ENCODE assay signal across 8 cellular contexts in the genomic region with DNA sequence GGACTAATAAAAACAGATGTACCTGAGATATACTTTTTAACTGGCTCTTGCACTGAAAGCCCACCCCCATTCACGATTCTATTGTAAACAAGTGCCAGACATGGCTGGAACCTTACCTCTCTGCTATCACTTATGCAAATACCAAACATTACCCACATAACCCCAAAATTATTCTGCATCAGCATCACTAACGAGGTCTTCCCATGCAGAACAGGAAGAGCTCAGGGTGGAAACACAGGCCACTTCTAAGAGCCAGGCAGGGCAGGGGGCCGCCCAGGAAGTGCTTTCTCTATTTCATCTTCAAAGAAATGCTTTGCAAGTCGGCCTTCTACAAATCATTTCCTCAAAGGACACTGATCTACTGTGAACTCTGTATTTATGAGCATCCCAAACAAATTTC. TPM values are rescaled to one million over a fixed set of nuclear protein-coding genes. Genes with fewer than 3 reads are reported as not detected.
DNase-seq lines count a peak whose midpoint lies in the region; ATAC-seq and TF ChIP-seq lines count a peak whose summit lies in the region.

No MANE protein-coding gene starts in this region.

- H3K27me3 Mint-ChIP-seq in activated CD4-positive, alpha-beta T cell treated with anti-CD3 and anti-CD28 coated beads for 36 hours, result no peaks in the 10 kb centered on the region

- peaks cover 3% of the 10 kb centered on the region for H3K36me3 Mint-ChIP-seq in activated CD4-positive, alpha-beta T cell treated with anti-CD3 and anti-CD28 coated beads for 36 hours (ENCODE audit: low read depth)

- no peak for TF ChIP-seq CTCF in fibroblast of pulmonary artery (IDR thresholded peaks at IDR 0.05; ENCODE audit: low read length, missing control alignments)

- H3K27me3 ChIP-seq in subcutaneous abdominal adipose tissue (ENCODE audit: control insufficient read depth in 5 of 5, insufficient read depth in 4 of 5, low read length in 5 of 5), result no peaks in the 10 kb centered on the region

- H3K36me3 ChIP-seq in subcutaneous abdominal adipose tissue (ENCODE audit: control insufficient read depth in 5 of 5, insufficient read depth in 5 of 5, low read length in 5 of 5), result peaks cover 4 to 38% (median 18%) of the 10 kb centered on the region in 5 donors

- peak overlapping the region; percentile 81 for H3K27ac Mint-ChIP-seq in activated CD4-positive, alpha-beta T cell treated with anti-CD3 and anti-CD28 coated beads for 36 hours

- H3K9me3 Mint-ChIP-seq in activated CD4-positive, alpha-beta T cell treated with anti-CD3 and anti-CD28 coated beads for 36 hours (ENCODE audit: low read depth), result no peaks in the 10 kb centered on the region

- ATAC-seq in activated CD4-positive, alpha-beta T cell treated with anti-CD3 and anti-CD28 coated beads for 36 hours, result peak; percentile 64

- intact Hi-C loops in activated CD4-positive, alpha-beta T cell treated with anti-CD3 and anti-CD28 coated beads for 36 hours (cut with DNase I, micrococcal nuclease), result no loop called here

- peaks cover 0 to 92% (median 68%) of the 10 kb centered on the region in 5 donors for H3K4me1 ChIP-seq in subcutaneous abdominal adipose tissue (ENCODE audit: control insufficient read depth in 5 of 5, insufficient read depth in 5 of 5, low read length in 5 of 5)

- H3K4me3 ChIP-seq in fibroblast of pulmonary artery (replicated peaks; ENCODE audit: low read depth, low read length) (peak overlapping the region; percentile 55), subcutaneous abdominal adipose tissue (ENCODE audit: low read depth in 1 of 5, low read length in 5 of 5) (peak overlapping the region; percentile 64 to 95 (median 82))

- POLR2A ChIA-PET in activated CD4-positive, alpha-beta T cell treated with anti-CD3 and anti-CD28 coated beads for 36 hours (lab: Charles Lee), result no interaction called here

- CTCF ChIA-PET in activated CD4-positive, alpha-beta T cell treated with anti-CD3 and anti-CD28 coated beads for 36 hours (lab: Charles Lee), result no interaction called here

- peak; percentile 57 for DNase-seq in activated CD4-positive, alpha-beta T cell treated with anti-CD3 and anti-CD28 coated beads for 36 hours
- no peak for DNase-seq in activated CD4-positive, alpha-beta T cell treated with anti-CD3 and anti-CD28 coated beads for 1 hour
- DNase-seq in activated CD4-positive, alpha-beta T cell treated with anti-CD3 and anti-CD28 coated beads, Interleukin-2, amount 50 U/mL, for 48 hours, result peak; percentile 29 to 37
- no peak for DNase-seq in fibroblast of pulmonary artery (ENCODE audit: low read depth)
- no peak for DNase-seq in A172 (ENCODE audit: low spot score)
- DNase-seq in KG1 (lab: John Stamatoyannopoulos, UW), result no peak
- no peak for DNase-seq in NCI-H2171 treated with DMSO at 0.1 percent for 48 hours (lab: John Stamatoyannopoulos, UW)

- peak overlapping the region in 2 of 5 donors; percentile 66 to 74 for H3K9ac ChIP-seq in subcutaneous abdominal adipose tissue (ENCODE audit: low read length in 5 of 5)

- H3K4me3 Mint-ChIP-seq in activated CD4-positive, alpha-beta T cell treated with anti-CD3 and anti-CD28 coated beads for 36 hours, result peak overlapping the region; percentile 46

- H3K27ac ChIP-seq in subcutaneous abdominal adipose tissue (ENCODE audit: low read depth, low read length), result peak overlapping the region; percentile 91

- H3K4me1 Mint-ChIP-seq in activated CD4-positive, alpha-beta T cell treated with anti-CD3 and anti-CD28 coated beads for 36 hours, result peaks cover 52% of the 10 kb centered on the region

- no peaks in the 10 kb centered on the region for H3K9me3 ChIP-seq in subcutaneous abdominal adipose tissue (ENCODE audit: control insufficient read depth in 5 of 5, low read length in 5 of 5)

RNA-seq across cellular contexts. Expression of gene IRS2, which starts 7.3 kb away (rescaled TPM):
- 1 to 10 TPM; 1.4 to 1.5 TPM for total RNA-seq in activated CD4-positive, alpha-beta T cell treated with anti-CD3 and anti-CD28 coated beads for 36 hours
- 1.4 and 2.3 TPM in 2 replicates for total RNA-seq in A172 (2014; rRNA removed; shearing (Covaris generic))

Comparison
In these comparisons a context has a peak if more than half of its experiments do, and no peak if none do; other contexts are left out.
1. DNase-seq: peak in activated CD4-positive, alpha-beta T cell treated with anti-CD3 and anti-CD28 coated beads for 36 hours (single experiment) and activated CD4-positive, alpha-beta T cell treated with anti-CD3 and anti-CD28 coated beads, Interleukin-2, amount 50 U/mL, for 48 hours (2 of 2); none in activated CD4-positive, alpha-beta T cell treated with anti-CD3 and anti-CD28 coated beads for 1 hour (single experiment), fibroblast of pulmonary artery (single experiment), A172 (single experiment), KG1 (single experiment) and NCI-H2171 treated with DMSO at 0.1 percent for 48 hours (single experiment).